In the genomic region with DNA sequence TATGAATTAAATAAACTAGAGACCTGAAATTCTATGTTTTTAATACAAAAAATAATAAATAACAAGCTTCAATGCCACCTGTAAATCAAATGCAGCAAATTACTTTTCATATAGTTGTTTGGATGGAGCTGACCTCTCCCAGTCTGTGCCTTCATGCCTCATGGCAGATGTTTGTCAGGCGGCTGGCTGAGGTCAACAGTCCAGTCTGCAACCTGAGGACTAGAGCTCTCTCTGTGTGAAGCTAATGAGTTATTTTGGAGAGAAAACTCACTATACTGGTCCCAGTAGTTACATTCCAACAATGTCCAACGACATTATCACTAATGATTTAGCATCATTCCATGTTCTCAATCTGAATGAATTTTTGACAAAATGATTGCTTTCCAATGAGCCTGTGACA, we compare ENCODE assay signal across 23 cellular contexts.
DNase-seq lines count a peak whose midpoint lies in the region; ATAC-seq and TF ChIP-seq lines count a peak whose summit lies in the region.
"Had no signal": no experiment of that assay in that cellular context is flagged by ENCODE, and none has a peak within 500 bp of the region (broad histone marks: within the 10 kb centered on the region; RNA-seq: fewer than 3 reads in every experiment).

No MANE protein-coding gene starts in this region.

- H3K36me3 ChIP-seq in OCI-LY1 (ENCODE audit: insufficient read depth, low read length) (no peaks in the 10 kb centered on the region), liver (ENCODE audit: control insufficient read depth in 4 of 4, insufficient read depth in 3 of 4, low read depth in 1 of 4, low read length in 3 of 4) (no peaks in the 10 kb centered on the region)
- H3K36me3 ChIP-seq: BLaER1 treated with 17β-estradiol and CSF1 and Interleukin-3, amounts not matched to agents 10 nM and 100 nM had no signal

- H3K27ac ChIP-seq in OCI-LY1 (ENCODE audit: low read depth, low read length, poor library complexity, severe bottlenecking) (no peak overlapping the region), liver (ENCODE audit: low read depth in 1 of 2, low read length in 2 of 2) (no peak overlapping the region)
- H3K27ac ChIP-seq: BLaER1 treated with 17β-estradiol and CSF1 and Interleukin-3, amounts not matched to agents 10 nM and 100 nM; C4-2B had no signal

- no peak overlapping the region for H3K9ac ChIP-seq in OCI-LY1 (ENCODE audit: low read length)
- no peak overlapping the region for H3K9ac ChIP-seq in liver (ENCODE audit: low read depth in 1 of 2, low read length in 2 of 2)
- H3K9ac ChIP-seq: BLaER1 treated with 17β-estradiol and CSF1 and Interleukin-3, amounts not matched to agents 10 nM and 100 nM had no signal

- H3K4me3 ChIP-seq in OCI-LY1 (ENCODE audit: low read depth, low read length, poor library complexity, severe bottlenecking) (no peak overlapping the region), liver (ENCODE audit: low read depth in 1 of 3, low read length in 3 of 3) (no peak overlapping the region)
- H3K4me3 ChIP-seq: BLaER1 treated with 17β-estradiol and CSF1 and Interleukin-3, amounts not matched to agents 10 nM and 100 nM; GM12878 had no signal

- peak; percentile 70 for ATAC-seq in left lobe of liver
- ATAC-seq in GM21825 (IDR thresholded peaks at IDR 0.05; ENCODE audit: unreplicated experiment), result no peak
- ATAC-seq: CD8-positive, alpha-beta T cell; GM12878 had no signal

- WGBS in liver, result 35% methylated on average over 2 of the region's 2 CpGs

- no peaks in the 10 kb centered on the region for H4K20me1 ChIP-seq in OCI-LY1 (ENCODE audit: insufficient read depth, low read length)
- H4K20me1 ChIP-seq: BLaER1 treated with 17β-estradiol and CSF1 and Interleukin-3, amounts not matched to agents 10 nM and 100 nM had no signal

- peaks cover 3% of the 10 kb centered on the region; the same call in 1 of the 2 replicates for H3F3A ChIP-seq in OCI-LY1 (ENCODE audit: insufficient read depth, low read length)

- H3K79me2 ChIP-seq in OCI-LY1 (ENCODE audit: insufficient read depth, low read length), result no peaks in the 10 kb centered on the region

- peaks cover 61% of the 10 kb centered on the region for H3K4me1 ChIP-seq in OCI-LY1 (ENCODE audit: insufficient read depth, low read length, severe bottlenecking)
- no peaks in the 10 kb centered on the region for H3K4me1 ChIP-seq in liver (ENCODE audit: control insufficient read depth in 4 of 4, insufficient read depth in 4 of 4, low read length in 3 of 4)
- H3K4me1 ChIP-seq: BLaER1 treated with 17β-estradiol and CSF1 and Interleukin-3, amounts not matched to agents 10 nM and 100 nM; Caco-2 had no signal

- TF ChIP-seq CTCF in OCI-LY1 (IDR thresholded peaks at IDR 0.05; ENCODE audit: low read length) (no peak), liver (IDR thresholded peaks at IDR 0.05; ENCODE audit: low read depth, low read length, missing input control) (no peak)

- 0 out of 2 replicates have a peak overlapping the region, but pooled peaks have one; percentile 8 for H2AFZ ChIP-seq in OCI-LY1 (ENCODE audit: low read length)

- H3K27me3 ChIP-seq in OCI-LY1 (ENCODE audit: insufficient read depth, low read length) (no peaks in the 10 kb centered on the region), liver (ENCODE audit: control insufficient read depth in 4 of 4, insufficient read depth in 4 of 4, low read length in 3 of 4) (no peaks in the 10 kb centered on the region)
- H3K27me3 ChIP-seq: BLaER1 treated with 17β-estradiol and CSF1 and Interleukin-3, amounts not matched to agents 10 nM and 100 nM had no signal

- H3K9me3 ChIP-seq in OCI-LY1 (ENCODE audit: low read length) (no peaks in the 10 kb centered on the region), liver (ENCODE audit: control insufficient read depth in 4 of 4, low read length in 3 of 4) (no peaks in the 10 kb centered on the region)
- H3K9me3 ChIP-seq: BLaER1 treated with 17β-estradiol and CSF1 and Interleukin-3, amounts not matched to agents 10 nM and 100 nM; Caco-2 had no signal

- no peaks in the 10 kb centered on the region for H3K9me2 ChIP-seq in OCI-LY1 (ENCODE audit: low read depth, low read length)

- no peak overlapping the region for H3K4me2 ChIP-seq in OCI-LY1 (ENCODE audit: low read length)
- H3K4me2 ChIP-seq: BLaER1 treated with 17β-estradiol and CSF1 and Interleukin-3, amounts not matched to agents 10 nM and 100 nM had no signal

- DNase-seq in NCI-H748 (lab: John Stamatoyannopoulos, UW; ENCODE audit: unreplicated experiment) (peak; percentile 21), NCI-H748 treated with DMSO at 0.1 percent for 48 hours (lab: John Stamatoyannopoulos, UW) (no peak), left lobe of liver (ENCODE audit: low spot score) (no peak), NOMO-1 treated with dmso at 0.1 percent for 144 hours (lab: John Stamatoyannopoulos, UW; ENCODE audit: unreplicated experiment) (no peak), AG20443 (ENCODE audit: low spot score) (no peak)
- DNase-seq: 8988T; ACHN; AML-193; Caco-2; CD4-positive, alpha-beta T cell; CD8-positive, alpha-beta T cell; DMS 273 treated with DMSO at 0.1 percent for 48 hours; DMS153; DMS79; DND-41; EL; GDM1 had no signal

- TF ChIP-seq RAD21 in liver (IDR thresholded peaks at IDR 0.05), result no peak

TF ChIP-seq in liver, 16 proteins besides CTCF, POLR2A, EP300 and RAD21:
- TF ChIP-seq, protein P1, sequence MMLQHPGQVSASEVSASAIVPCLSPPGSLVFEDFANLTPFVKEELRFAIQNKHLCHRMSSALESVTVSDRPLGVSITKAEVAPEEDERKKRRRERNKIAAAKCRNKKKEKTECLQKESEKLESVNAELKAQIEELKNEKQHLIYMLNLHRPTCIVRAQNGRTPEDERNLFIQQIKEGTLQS (IDR thresholded peaks at IDR 0.05), result no peak
- TF ChIP-seq EGR1 (IDR thresholded peaks at IDR 0.05; ENCODE audit: low read depth in 2 of 2) (no peak), SP1 (IDR thresholded peaks at IDR 0.05) (no peak), GABPA (IDR thresholded peaks at IDR 0.05 in 1 of 2, conservative IDR thresholded peaks at IDR 0.05 in 1 of 2) (no peak), HNF4G (IDR thresholded peaks at IDR 0.05) (no peak), JUND (IDR thresholded peaks at IDR 0.05) (no peak), RXRA (IDR thresholded peaks at IDR 0.05) (no peak), HNF4A (conservative IDR thresholded peaks at IDR 0.05) (peak; percentile 47 to 57)
- TF ChIP-seq, protein P2, sequence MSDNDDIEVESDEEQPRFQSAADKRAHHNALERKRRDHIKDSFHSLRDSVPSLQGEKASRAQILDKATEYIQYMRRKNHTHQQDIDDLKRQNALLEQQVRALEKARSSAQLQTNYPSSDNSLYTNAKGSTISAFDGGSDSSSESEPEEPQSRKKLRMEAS (IDR thresholded peaks at IDR 0.05), result no peak
TF ChIP-seq in liver: peak in this region for 1.
